In the genomic region with DNA sequence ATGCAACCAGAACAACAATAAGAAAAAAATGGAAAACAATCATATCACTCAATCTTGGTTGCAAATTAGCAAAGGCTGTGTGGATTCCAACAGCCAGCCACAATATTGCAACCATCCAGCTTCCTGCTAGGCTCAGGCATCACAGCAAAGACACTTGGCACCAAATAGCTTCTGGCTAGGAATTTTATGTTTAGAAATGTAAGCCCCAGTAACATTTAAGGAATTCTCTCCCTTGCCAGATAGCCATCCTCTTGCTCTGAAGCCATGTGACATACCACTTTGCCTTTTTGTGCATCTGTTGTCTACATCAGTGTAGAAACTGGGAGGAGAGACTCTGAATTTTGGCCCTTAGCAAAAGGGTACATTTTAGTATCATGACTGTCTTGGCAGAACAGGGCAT, we compare ENCODE assay signal across 19 cellular contexts. TPM values are rescaled to one million over a fixed set of nuclear protein-coding genes. Genes with fewer than 3 reads are reported as not detected.
DNase-seq lines count a peak whose midpoint lies in the region; ATAC-seq, FAIRE-seq and TF ChIP-seq lines count a peak whose summit lies in the region.
"Had no signal": no experiment of that assay in that cellular context is flagged by ENCODE, and none has a peak within 500 bp of the region (broad histone marks: within the 10 kb centered on the region; RNA-seq: fewer than 3 reads in every experiment).

No MANE protein-coding gene starts in this region.

- no peak overlapping the region for H2AK5ac ChIP-seq in H1 (ENCODE audit: low read depth, low read length)

- H3K23me2 ChIP-seq in H1 (ENCODE audit: low read depth, low read length) = no peaks in the 10 kb centered on the region; the same call in 1 of the 2 replicates

- no peak overlapping the region for H4K8ac ChIP-seq in H1 (ENCODE audit: extremely low read depth, insufficient read depth, low read length)

- H3K9ac ChIP-seq in HCT116 (ENCODE audit: low read length) = no peak overlapping the region
- H3K9ac ChIP-seq in H1 (replicated peaks in 1 of 4; ENCODE audit: extremely low read depth in 1 of 4, low read depth in 3 of 4, low read length in 3 of 4) = no peak overlapping the region
- H3K9ac ChIP-seq in MM.1S (ENCODE audit: low read length) = no peak overlapping the region

- H3K36me3 ChIP-seq in HCT116 (ENCODE audit: control insufficient read depth in 1 of 2, insufficient read depth in 2 of 2, low read length in 2 of 2) = no peaks in the 10 kb centered on the region
- no peaks in the 10 kb centered on the region for H3K36me3 ChIP-seq in H1 (ENCODE audit: control insufficient read depth in 2 of 4, insufficient read depth in 4 of 4, low read length in 3 of 4)
- H3K36me3 ChIP-seq in osteoblast (ENCODE audit: insufficient read depth, low read length) = no peaks in the 10 kb centered on the region
- no peaks in the 10 kb centered on the region for H3K36me3 ChIP-seq in MM.1S (replicated peaks; ENCODE audit: insufficient read depth, low read length)
- no peaks in the 10 kb centered on the region for H3K36me3 ChIP-seq in Peyer's patch
- H3K36me3 ChIP-seq: transverse colon had no signal

- TF ChIP-seq CTCF in AG09319 (IDR thresholded peaks at IDR 0.05; ENCODE audit: low read depth, low read length) (no peak), HCT116 (IDR thresholded peaks at IDR 0.05 in 2 of 3, conservative IDR thresholded peaks at IDR 0.05 in 1 of 3; ENCODE audit: borderline replicate concordance in 1 of 3, insufficient read depth in 1 of 3, low read depth in 2 of 3, low read length in 2 of 3) (no peak), H1 (IDR thresholded peaks at IDR 0.05; ENCODE audit: control extremely low read depth in 1 of 3, insufficient read depth in 1 of 3, low read depth in 1 of 3, low read length in 3 of 3) (no peak), osteoblast (IDR thresholded peaks at IDR 0.05; ENCODE audit: extremely low read depth, low read depth, low read length) (no peak), MM.1S (IDR thresholded peaks at IDR 0.05; ENCODE audit: low read length) (no peak), Peyer's patch (IDR thresholded peaks at IDR 0.05) (no peak)

- no peak overlapping the region for H2BK20ac ChIP-seq in H1 (ENCODE audit: low read length)

- ATAC-seq in HCT116 = no peak
- no peak for ATAC-seq in GM19324 (IDR thresholded peaks at IDR 0.05; ENCODE audit: low FRiP score, unreplicated experiment)
- ATAC-seq: activated CD4-positive, alpha-beta T cell treated with anti-CD3 and anti-CD28 coated beads for 36 hours; esophagus mucosa had no signal

- no peaks in the 10 kb centered on the region for H3K27me3 ChIP-seq in HCT116 (ENCODE audit: insufficient read depth, low read length)
- H3K27me3 ChIP-seq in H1 (replicated peaks in 1 of 4; ENCODE audit: control insufficient read depth in 3 of 4, extremely low read depth in 1 of 4, insufficient read depth in 3 of 4, low read length in 3 of 4) = peaks cover 0 to 1% (median 0%) of the 10 kb centered on the region in 4 experiments; a peak in 1 of 7 replicates
- no peaks in the 10 kb centered on the region for H3K27me3 ChIP-seq in osteoblast (ENCODE audit: insufficient read depth, low read length)
- no peaks in the 10 kb centered on the region for H3K27me3 ChIP-seq in MM.1S (replicated peaks; ENCODE audit: insufficient read depth, low read length)
- no peaks in the 10 kb centered on the region for H3K27me3 ChIP-seq in Peyer's patch
- H3K27me3 ChIP-seq: transverse colon had no signal

- POLR2A ChIA-PET in HCT116 (lab: Charles Lee) (no interaction called here), H1 (lab: Charles Lee; ENCODE audit: partially characterized antibody) (interaction anchor here (1.0 to 2.1 kb wide), 3 partner anchors 9 to 21 kb away, joined by 3 to 7 read pairs (median 3); no protein-coding TSS in a partner anchor)

- H3K9me2 ChIP-seq in HCT116 (ENCODE audit: insufficient read depth) = no peaks in the 10 kb centered on the region
- H3K9me2 ChIP-seq in MM.1S (replicated peaks; ENCODE audit: insufficient read depth, low read length) = no peaks in the 10 kb centered on the region

- no peak overlapping the region for H3K56ac ChIP-seq in H1 (replicated peaks; ENCODE audit: insufficient read length, low read depth, low read length)

- H3K4ac ChIP-seq in H1 (replicated peaks; ENCODE audit: insufficient read length, low read depth, low read length) = no peak overlapping the region

- peak; percentile 92 for DNase-seq in AG09319 (ENCODE audit: extremely low read depth, low read depth)
- no peak for DNase-seq in HCT116 (ENCODE audit: low read depth, low spot score)
- no peak for DNase-seq in H1 (ENCODE audit: low read depth in 1 of 2, low spot score in 2 of 2)
- DNase-seq in osteoblast (ENCODE audit: insufficient read length, low spot score, missing footprints) = peak; percentile 69
- no peak for DNase-seq in MM.1S
- DNase-seq in Peyer's patch = no peak
- DNase-seq in NCI-H1048 (lab: John Stamatoyannopoulos, UW) = no peak
- DNase-seq: activated CD4-positive, alpha-beta T cell treated with anti-CD3 and anti-CD28 coated beads for 36 hours; activated effector memory CD4-positive, alpha-beta T cell treated with Interleukin-2 at 50 U/mL for 16 hours; caudate nucleus; GOT3; hippocampal formation; NCI-H2029; NK-92 treated with Interleukin-12 subunit alpha and Interleukin-12 subunit beta, amount 100 ng/mL, for 24 hours; transverse colon had no signal

- RAD21 ChIA-PET in HCT116 (lab: Charles Lee; ENCODE audit: low non-redundant PET in 1 of 2, low total read pairs in 2 of 2, uncharacterized antibody in 2 of 2, unreplicated experiment in 2 of 2) = no interaction called here

- H4K5ac ChIP-seq in H1 (ENCODE audit: insufficient read length, low read depth, low read length) = no peak overlapping the region

- H3K27ac ChIP-seq in HCT116 (ENCODE audit: low read depth, low read length) = no peak overlapping the region
- H3K27ac ChIP-seq in H1 (ENCODE audit: low read depth, low read length) = no peak overlapping the region
- H3K27ac ChIP-seq in osteoblast (ENCODE audit: low read depth, low read length) = peak overlapping the region; percentile 58
- H3K27ac ChIP-seq in MM.1S (ENCODE audit: low read length) = no peak overlapping the region
- H3K27ac ChIP-seq in Peyer's patch = no peak overlapping the region

- no peak overlapping the region for H2BK5ac ChIP-seq in H1 (ENCODE audit: low read depth, low read length)

- H3K79me2 ChIP-seq in HCT116 (ENCODE audit: insufficient read depth, low read length) (peaks cover 59% of the 10 kb centered on the region), H1 (ENCODE audit: control insufficient read depth in 1 of 2, insufficient read depth in 2 of 2, low read length in 2 of 2) (no peaks in the 10 kb centered on the region), osteoblast (ENCODE audit: insufficient read depth, low read length) (no peaks in the 10 kb centered on the region), MM.1S (ENCODE audit: low read length) (no peaks in the 10 kb centered on the region)

- no peak for TF ChIP-seq POLR2A in HCT116 (IDR thresholded peaks at IDR 0.05; ENCODE audit: borderline replicate concordance, extremely low read depth, insufficient read depth, insufficient read length)
- no peak for TF ChIP-seq POLR2A in H1 (IDR thresholded peaks at IDR 0.05; ENCODE audit: control extremely low read depth in 1 of 2, low read depth in 2 of 2, low read length in 2 of 2)
- no peak for TF ChIP-seq POLR2A in Peyer's patch (IDR thresholded peaks at IDR 0.05)

- TF ChIP-seq EP300 in H1 (IDR thresholded peaks at IDR 0.05; ENCODE audit: borderline replicate concordance in 1 of 2, low read depth in 2 of 2, low read length in 2 of 2) = no peak

- H3K4me3 ChIP-seq in HCT116 (replicated peaks in 1 of 2; ENCODE audit: low read depth in 1 of 2, low read length in 2 of 2) (no peak overlapping the region), H1 (ENCODE audit: extremely low read depth in 1 of 4, insufficient read depth in 2 of 4, low read depth in 3 of 4, low read length in 4 of 4) (no peak overlapping the region), osteoblast (ENCODE audit: insufficient read depth, low read length) (no peak overlapping the region), MM.1S (ENCODE audit: low read length) (no peak overlapping the region), Peyer's patch (no peak overlapping the region)
- H3K4me3 ChIP-seq: transverse colon had no signal

- no TSS peak for BruUV-seq in HCT116 (replicated peaks; lab: Mats Ljungman, UMichigan)

- H3K23ac ChIP-seq in H1 (ENCODE audit: insufficient read length) = no peak overlapping the region

- H4K20me1 ChIP-seq in HCT116 (ENCODE audit: insufficient read depth) = no peaks in the 10 kb centered on the region
- no peaks in the 10 kb centered on the region for H4K20me1 ChIP-seq in H1 (replicated peaks in 1 of 2; ENCODE audit: control insufficient read depth in 1 of 2, insufficient read depth in 2 of 2, low read length in 2 of 2)
- H4K20me1 ChIP-seq in osteoblast (ENCODE audit: insufficient read depth, low read length) = no peaks in the 10 kb centered on the region
- H4K20me1 ChIP-seq in MM.1S (ENCODE audit: insufficient read depth, low read length) = no peaks in the 10 kb centered on the region

- H3K4me2 ChIP-seq in HCT116 (ENCODE audit: low read length) = no peak overlapping the region
- no peak overlapping the region for H3K4me2 ChIP-seq in H1 (ENCODE audit: insufficient read depth in 1 of 2, low read depth in 2 of 2, low read length in 2 of 2)
- H3K4me2 ChIP-seq in osteoblast (ENCODE audit: insufficient read depth, low read length) = peak overlapping the region; percentile 60
- no peak overlapping the region for H3K4me2 ChIP-seq in MM.1S (ENCODE audit: low read depth, low read length)

- H2AFZ ChIP-seq in HCT116 (ENCODE audit: low read depth, low read length, poor library complexity, severe bottlenecking) = peak overlapping the region; percentile 17
- H2AFZ ChIP-seq in H1 (ENCODE audit: low read length) = 0 out of 2 replicates have a peak overlapping the region, but pooled peaks have one; percentile 47
- no peak overlapping the region for H2AFZ ChIP-seq in osteoblast (ENCODE audit: low read length)
- H2AFZ ChIP-seq in MM.1S (ENCODE audit: low read length) = no peak overlapping the region

- no peak overlapping the region for H2BK120ac ChIP-seq in H1 (replicated peaks; ENCODE audit: low read depth, low read length)

- H3K18ac ChIP-seq in H1 (ENCODE audit: extremely low read depth, low read length) = no peak overlapping the region

- intact Hi-C loops in HCT116 (cut with micrococcal nuclease) = no loop called here

- no peak overlapping the region for H2BK12ac ChIP-seq in H1 (ENCODE audit: low read depth, low read length)

- H3F3A ChIP-seq in MM.1S (ENCODE audit: insufficient read depth, low read length) = no peaks in the 10 kb centered on the region

- H3K4me1 ChIP-seq in HCT116 (ENCODE audit: control insufficient read depth in 1 of 2, insufficient read depth in 2 of 2, low read length in 2 of 2) (no peaks in the 10 kb centered on the region), H1 (replicated peaks in 1 of 4; ENCODE audit: control insufficient read depth in 3 of 4, insufficient read depth in 4 of 4, low read length in 3 of 4) (peaks cover 0 to 3% (median 2%) of the 10 kb centered on the region in 4 experiments; a peak in 2 of 7 replicates), osteoblast (ENCODE audit: insufficient read depth, low read length) (peaks cover 42% of the 10 kb centered on the region), MM.1S (ENCODE audit: low read length) (no peaks in the 10 kb centered on the region), Peyer's patch (no peaks in the 10 kb centered on the region)
- H3K4me1 ChIP-seq: transverse colon had no signal

- no peak overlapping the region for H2BK15ac ChIP-seq in H1 (ENCODE audit: low read length)

- CTCF ChIA-PET in HCT116 (lab: Charles Lee) (no interaction called here), H1 (lab: Charles Lee; ENCODE audit: partially characterized antibody) (interaction anchor here (0.8 to 1.8 kb wide), 7 partner anchors 17 to 550 kb away, joined by 3 to 4 read pairs (median 3); no protein-coding TSS in a partner anchor)

- TF ChIP-seq RAD21 in HCT116 (IDR thresholded peaks at IDR 0.05; ENCODE audit: low read depth) (no peak), H1 (IDR thresholded peaks at IDR 0.05 in 1 of 2, conservative IDR thresholded peaks at IDR 0.05 in 1 of 2; ENCODE audit: low read depth in 2 of 2, low read length in 2 of 2) (no peak)

- no peaks in the 10 kb centered on the region for H3K79me1 ChIP-seq in H1 (ENCODE audit: low read depth, low read length)

- no peak overlapping the region for H3K14ac ChIP-seq in H1 (ENCODE audit: insufficient read length)

- FAIRE-seq in H1 (lab: Jason Lieb, UNC) = no peak
- FAIRE-seq: GM12891 had no signal

- no peaks in the 10 kb centered on the region for H3K9me3 ChIP-seq in HCT116 (ENCODE audit: control insufficient read depth in 1 of 2, insufficient read depth in 1 of 2, low read depth in 1 of 2, low read length in 2 of 2)
- no peaks in the 10 kb centered on the region for H3K9me3 ChIP-seq in H1 (ENCODE audit: insufficient read depth in 2 of 2, low read depth in 1 of 2, low read length in 1 of 2)
- H3K9me3 ChIP-seq in osteoblast (ENCODE audit: low read depth, low read length) = no peaks in the 10 kb centered on the region
- H3K9me3 ChIP-seq in MM.1S (replicated peaks; ENCODE audit: insufficient read depth, low read length) = no peaks in the 10 kb centered on the region
- H3K9me3 ChIP-seq in Peyer's patch = no peaks in the 10 kb centered on the region
- H3K9me3 ChIP-seq: transverse colon had no signal

- H4K91ac ChIP-seq in H1 (replicated peaks; ENCODE audit: insufficient read length, low read length) = no peak overlapping the region

RNA-seq across cellular contexts. Expression of a gene that starts 22.2 kb away (rescaled TPM):
- total RNA-seq in HCT116 (2021; ENCODE audit: unreplicated experiment) = 27.5 TPM
- polyA plus RNA-seq in HCT116 (2012) = 19.1 and 21.2 TPM in 2 replicates
- 0.92 and 1.3 TPM in 2 replicates for total RNA-seq in H1 (2021; fragmentation: NEBNext Ultra II Directional; extraction: Animal tissue kit (Norgen Biotek cat#: 25700))
- 0.21 and 0.52 TPM in 2 replicates for polyA plus RNA-seq in H1 (2011; rRNA removed)
- 1.0 TPM for polyA plus RNA-seq in H1 (2011; cell fraction: cytosol; rRNA removed)
- 1.0 TPM for polyA plus RNA-seq in H1 (2011; cell fraction: nucleus; rRNA removed)
- 0.55 to 0.89 TPM (median 0.68 TPM) in 4 replicates for polyA plus RNA-seq in H1 (2012, experiment 1 of 2)
- polyA plus RNA-seq in H1 (2012, experiment 2 of 2) = 0.07 TPM
- 0.28 TPM for polyA plus RNA-seq in H1 (2013, experiment 1 of 2)
- polyA plus RNA-seq in H1 (2013, experiment 2 of 2) = 0.42 TPM
- polyA minus RNA-seq in H1 (2011; rRNA and poly(A)+ RNA removed) = 0.61 and 1.3 TPM in 2 replicates
- 0.95 TPM for polyA minus RNA-seq in H1 (2011; cell fraction: cytosol; rRNA and poly(A)+ RNA removed)
- polyA minus RNA-seq in H1 (2011; cell fraction: nucleus; rRNA and poly(A)+ RNA removed) = 1.4 TPM
- total RNA-seq in osteoblast = 6.5 and 15.3 TPM in 2 replicates
- under 1 TPM in 2 of 4 donors, not detected in 2; 0.28 to 0.94 TPM for total RNA-seq in Peyer's patch
- total RNA-seq: G401 had no signal

Comparison
In these comparisons a context has a peak if more than half of its experiments do, and no peak if none do; other contexts are left out.
1. DNase-seq: peak in AG09319 (single experiment) and osteoblast (single experiment); none in HCT116 (single experiment), H1 (0 of 2), MM.1S (single experiment), Peyer's patch (0 of 3) and NCI-H1048 (single experiment).
2. H2AFZ ChIP-seq: peak in HCT116 (single experiment) and H1 (single experiment); none in osteoblast (single experiment) and MM.1S (single experiment).